22 cellular contexts compared by ENCODE assay signal in genomic region chr7:92013611-92014010, GRCh38.
A peak's percentile ranks its signal among the peaks of the same experiment; 100 is the strongest.
DNase-seq lines count a peak whose midpoint lies in the region; FAIRE-seq lines count a peak whose summit lies in the region.
"Had no signal": no experiment of that assay in that cellular context is flagged by ENCODE, and none has a peak within 500 bp of the region (broad histone marks: within the 10 kb centered on the region; RNA-seq: fewer than 3 reads in every experiment).

No MANE protein-coding gene starts in this region.

- peak; percentile 96 for DNase-seq in COLO829 (ENCODE audit: low spot score)
- peak; percentile 76 for DNase-seq in foreskin melanocyte
- no peak for DNase-seq in small intestine
- no peak for DNase-seq in NK-92 (lab: John Stamatoyannopoulos, UW; ENCODE audit: unreplicated experiment)
- DNase-seq in AG08396 (ENCODE audit: low spot score) = no peak
- DNase-seq: AML-193; BE2C; Calu3; CD4-positive, alpha-beta T cell; CD8-positive, alpha-beta memory T cell; COR-L47; DMS53; DMS79 treated with DMSO at 0.1 percent for 48 hours; GF-D8; GOT3; HFFc6 had no signal

- H3K27ac ChIP-seq in small intestine (ENCODE audit: low read depth in 1 of 2, low read length in 1 of 2) = no peak overlapping the region
- H3K27ac ChIP-seq: BLaER1 treated with 17β-estradiol and CSF1 and Interleukin-3, amounts not matched to agents 10 nM and 100 nM had no signal

- no peaks in the 10 kb centered on the region for H3K27me3 ChIP-seq in small intestine (ENCODE audit: control insufficient read depth in 2 of 2, insufficient read depth in 2 of 2, low read length in 2 of 2)
- H3K27me3 ChIP-seq: BE2C; BLaER1 treated with 17β-estradiol and CSF1 and Interleukin-3, amounts not matched to agents 10 nM and 100 nM had no signal

- FAIRE-seq in A204.1 (lab: Jason Lieb, UNC) (peak; percentile 76), small intestine (lab: Jason Lieb, UNC) (peak; percentile 44)
- FAIRE-seq: GM12891, GM18507, H54 had no signal

- no peaks in the 10 kb centered on the region for H3K9me3 ChIP-seq in small intestine (ENCODE audit: control insufficient read depth, low read depth)
- H3K9me3 ChIP-seq: BE2C, HAP-1 had no signal

- no peaks in the 10 kb centered on the region for H3K4me1 ChIP-seq in small intestine (ENCODE audit: control insufficient read depth in 2 of 2, insufficient read depth in 1 of 2, low read depth in 1 of 2, low read length in 1 of 2)
- H3K4me1 ChIP-seq: BE2C; BLaER1 treated with 17β-estradiol and CSF1 and Interleukin-3, amounts not matched to agents 10 nM and 100 nM had no signal

- peaks cover 0 to 2% of the 10 kb centered on the region in 2 donors for H3K36me3 ChIP-seq in small intestine (ENCODE audit: control insufficient read depth in 2 of 2, insufficient read depth in 2 of 2, low read length in 2 of 2)
- H3K36me3 ChIP-seq: BE2C had no signal

- no peak overlapping the region for H3K4me3 ChIP-seq in small intestine (ENCODE audit: low read depth in 1 of 2, low read length in 2 of 2)
- H3K4me3 ChIP-seq: BLaER1 treated with 17β-estradiol and CSF1 and Interleukin-3, amounts not matched to agents 10 nM and 100 nM; HAP-1 had no signal

Comparison
In these comparisons a context has a peak if more than half of its experiments do, and no peak if none do; other contexts are left out.
1. DNase-seq: peak in COLO829 (single experiment) and foreskin melanocyte (single experiment); none in small intestine (single experiment), NK-92 (single experiment) and AG08396 (single experiment).